Comparison of ENCODE assay signal across 14 cellular contexts in the genomic region with DNA sequence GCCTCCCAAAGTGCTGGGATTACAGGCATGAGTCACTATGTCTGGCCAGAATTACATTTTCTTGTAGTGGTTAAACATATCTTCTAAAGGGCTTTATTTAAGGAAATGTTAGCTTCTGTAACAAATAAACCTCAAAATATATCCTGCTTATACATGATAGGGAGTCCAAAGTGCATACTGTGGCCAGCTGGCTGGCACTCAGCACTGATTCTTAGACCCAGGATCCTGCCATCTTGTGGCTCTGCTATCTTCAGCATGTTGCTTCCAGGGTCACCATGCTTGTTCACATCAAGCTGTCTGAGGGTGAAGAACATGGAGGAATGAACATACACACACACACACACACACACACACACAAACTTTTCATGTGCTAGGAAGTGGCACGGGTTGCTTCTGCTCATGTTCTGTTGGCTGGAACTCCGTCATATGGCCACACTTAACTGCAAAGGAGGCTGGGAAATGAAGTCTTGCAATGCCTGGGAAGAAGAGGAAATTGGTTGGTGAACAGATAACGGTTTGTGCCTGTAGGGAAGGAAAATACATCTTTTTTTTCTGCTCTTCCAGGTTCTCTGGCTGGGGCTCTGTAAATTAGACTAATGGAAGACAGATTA. TPM values are rescaled to one million over a fixed set of nuclear protein-coding genes. Genes with fewer than 3 reads are reported as not detected.
"Had no signal": no experiment of that assay in that cellular context is flagged by ENCODE, and none has a peak within 500 bp of the region (broad histone marks: within the 10 kb centered on the region; RNA-seq: fewer than 3 reads in every experiment).

No MANE protein-coding gene starts in this region.

- H3K4me3 ChIP-seq: adrenal gland, left lung, prostate gland, sigmoid colon, thoracic aorta had no signal

- H3K27ac ChIP-seq: adrenal gland, left lung, prostate gland, sigmoid colon, thoracic aorta had no signal

- H3K36me3 ChIP-seq: adrenal gland, left lung, prostate gland, sigmoid colon, thoracic aorta had no signal

- H3K9me3 ChIP-seq: adrenal gland, left lung, prostate gland, thoracic aorta had no signal

- H3K4me1 ChIP-seq: left lung, prostate gland had no signal

- FAIRE-seq: keratinocyte had no signal

- DNase-seq: activated CD4-positive, alpha-beta T cell treated with anti-CD3 and anti-CD28 coated beads for 48 hours; activated naive CD4-positive, alpha-beta T cell treated with anti-CD3 and anti-CD28 coated beads, Interleukin-2, amount 10 ng/mL, durations not matched to agents 7 days and 5 days; adrenal gland; caudate nucleus; effector memory CD4-positive, alpha-beta T cell; left lung; occipital lobe; sigmoid colon; stimulated activated CD4-positive, alpha-beta T cell treated with anti-CD3 and anti-CD28 coated beads, Interleukin-12 subunit alpha, Interleukin-12 subunit beta, amount 100 ng/mL, for 4 hours; stimulated activated CD8-positive, alpha-beta memory T cell treated with anti-CD3 and anti-CD28 coated beads, Interleukin-4, amount 100 ng/mL, for 48 hours had no signal

RNA-seq across cellular contexts. Expression of a gene that starts 40.0 kb away (rescaled TPM):
- total RNA-seq: left lung; occipital lobe; T-helper 2 cell treated with Interferon-gamma antibody and Interleukin-4, amounts not matched to agents 100 ng/mL and 5 ng/mL, for 36 hours; thoracic aorta had no signal
- polyA plus RNA-seq: keratinocyte had no signal
